ENCODE assay signal across 20 cellular contexts in the genomic region with DNA sequence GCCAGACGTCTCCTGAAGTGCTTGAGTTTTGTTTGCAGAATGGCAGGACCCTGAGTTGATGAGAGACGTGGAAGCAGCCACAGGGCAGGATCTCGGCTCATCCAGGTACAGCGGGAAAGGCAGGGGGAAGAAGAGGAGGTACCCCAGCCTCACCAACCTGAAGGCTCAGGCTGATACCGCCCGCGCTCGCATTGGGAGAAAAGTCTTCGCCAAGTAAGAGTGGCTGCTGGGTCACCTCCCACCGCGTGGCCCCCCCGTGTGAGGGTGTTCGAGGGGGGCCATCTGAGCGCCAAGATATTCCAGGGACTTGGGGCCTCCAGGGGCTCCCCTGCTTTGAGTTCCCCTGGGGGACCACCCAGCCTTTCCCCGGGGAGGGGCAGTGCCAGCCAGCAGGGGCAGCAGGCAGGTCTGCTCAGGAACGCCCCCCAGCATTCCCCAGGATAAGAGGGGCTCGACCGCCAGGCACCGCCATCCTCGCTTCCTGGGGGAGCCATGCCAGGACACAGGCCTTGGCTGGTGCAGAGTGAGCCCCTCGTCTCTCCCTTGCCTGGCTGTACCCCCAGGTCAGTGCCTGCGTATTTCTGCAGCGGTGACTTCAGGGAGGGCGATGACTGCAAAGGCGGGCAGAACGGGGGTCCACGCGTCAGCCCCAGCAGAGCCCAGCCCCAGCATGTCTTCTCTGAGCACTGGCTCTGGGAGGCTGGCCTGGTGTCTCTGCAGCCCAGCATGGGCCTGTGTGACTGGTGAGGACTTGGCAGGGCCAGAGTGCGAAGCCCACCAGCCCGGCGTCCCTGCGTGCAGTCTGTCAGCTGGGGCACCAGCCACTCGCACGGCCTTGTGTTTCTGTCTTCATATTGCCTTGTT. TPM values are rescaled to one million over a fixed set of nuclear protein-coding genes. Genes with fewer than 3 reads are reported as not detected.
"Had no signal": no experiment of that assay in that cellular context is flagged by ENCODE, and none has a peak within 500 bp of the region (broad histone marks: within the 10 kb centered on the region; RNA-seq: fewer than 3 reads in every experiment).

No MANE protein-coding gene starts in this region.

- H3K4me1 ChIP-seq: breast epithelium, gastroesophageal sphincter, left lung, tibial nerve had no signal

- H3K4me3 Mint-ChIP-seq: activated CD4-positive, alpha-beta T cell treated with anti-CD3 and anti-CD28 coated beads, Interleukin-2, amount 10 ng/mL, durations not matched to agents 7 days and 5 days had no signal

- H3K9me3 ChIP-seq: breast epithelium had no signal

- H3K27me3 ChIP-seq: breast epithelium, gastroesophageal sphincter, left lung, tibial nerve had no signal

- H3K27me3 Mint-ChIP-seq: activated CD4-positive, alpha-beta T cell treated with anti-CD3 and anti-CD28 coated beads, Interleukin-2, amount 10 ng/mL, durations not matched to agents 7 days and 5 days had no signal

- H3K27ac Mint-ChIP-seq: activated CD4-positive, alpha-beta T cell treated with anti-CD3 and anti-CD28 coated beads, Interleukin-2, amount 10 ng/mL, durations not matched to agents 7 days and 5 days had no signal

- H3K4me3 ChIP-seq: breast epithelium, gastroesophageal sphincter, left lung, tibial nerve had no signal

- H3K36me3 ChIP-seq: breast epithelium had no signal

- H3K27ac ChIP-seq: breast epithelium, gastroesophageal sphincter, left lung, tibial nerve had no signal

- DNase-seq: activated CD4-positive, alpha-beta T cell treated with anti-CD3 and anti-CD28 coated beads, Interleukin-2, amount 10 ng/mL, durations not matched to agents 7 days and 5 days; activated CD4-positive, CD25-positive, alpha-beta regulatory T cell; anterior cingulate cortex; erythroblast; islet precursor cell; mesendoderm; stimulated activated CD4-positive, alpha-beta T cell treated with anti-CD3 and anti-CD28 coated beads, Interleukin-15, amount 100 ng/mL, for 24 hours; stimulated activated CD4-positive, alpha-beta T cell treated with anti-CD3 and anti-CD28 coated beads, Interleukin-4, amount 100 ng/mL, for 1 hour; stimulated activated naive CD4-positive, alpha-beta T cell; substantia nigra; SW 1271 had no signal

- H3K4me1 Mint-ChIP-seq: activated CD4-positive, alpha-beta T cell treated with anti-CD3 and anti-CD28 coated beads, Interleukin-2, amount 10 ng/mL, durations not matched to agents 7 days and 5 days had no signal

RNA-seq across cellular contexts. Expression of a gene that starts 22.3 kb away (rescaled TPM):
- total RNA-seq: activated CD4-positive, alpha-beta T cell treated with anti-CD3 and anti-CD28 coated beads, Interleukin-2, amount 10 ng/mL, durations not matched to agents 7 days and 5 days; breast epithelium; dermis microvascular lymphatic vessel endothelial cell; gastroesophageal sphincter; left lung; osteocyte; skeletal muscle tissue; T-helper 2 cell treated with Interferon-gamma antibody and Interleukin-4, amounts not matched to agents 100 ng/mL and 5 ng/mL, for 36 hours; tibial nerve had no signal
- polyA plus RNA-seq: neural cell had no signal
